8 cellular contexts compared by ENCODE assay signal in the genomic region with DNA sequence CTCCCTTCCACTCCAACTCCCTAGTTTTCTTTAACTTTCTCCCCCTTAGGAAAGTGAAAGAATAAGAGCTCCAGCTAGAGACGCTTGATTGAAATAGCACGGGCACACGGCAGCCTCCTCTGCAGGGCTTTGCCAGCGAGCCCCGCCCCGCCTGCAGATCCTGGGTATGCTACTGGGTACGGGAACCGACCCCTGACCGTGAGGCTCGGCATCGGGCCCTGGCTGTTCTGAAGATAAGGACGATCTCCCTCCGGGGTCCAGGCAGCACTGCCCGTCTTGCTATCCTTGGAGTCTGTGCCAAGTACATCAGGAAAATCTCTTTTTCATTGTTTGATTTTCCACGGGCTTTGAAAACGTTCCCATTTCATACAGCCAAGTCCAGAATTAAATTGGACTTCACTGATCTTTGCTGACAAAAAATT.
DNase-seq lines count a peak whose midpoint lies in the region; ATAC-seq, FAIRE-seq and TF ChIP-seq lines count a peak whose summit lies in the region.

No MANE protein-coding gene starts in this region.

- H3K27me3 Mint-ChIP-seq in dendritic cell treated with granulocyte-macrophage colony-stimulating factor and Interleukin-4, amounts not matched to agents 40 ng/mL and 50 ng/mL, for 4 days: peaks cover 35% of the 10 kb centered on the region

- BruUV-seq in HepG2 (replicated peaks; lab: Mats Ljungman, UMichigan): no TSS peak

- peak; percentile 85 for ATAC-seq in HepG2
- no peak for ATAC-seq in GM21786 (IDR thresholded peaks at IDR 0.05; ENCODE audit: unreplicated experiment)

- H3K9ac ChIP-seq in HepG2 (ENCODE audit: insufficient read depth, low read depth, low read length): no peak overlapping the region

- H3K79me2 ChIP-seq in HepG2 (ENCODE audit: insufficient read depth, low read length): no peaks in the 10 kb centered on the region

- H3K4me1 ChIP-seq in HepG2 (ENCODE audit: insufficient read depth, low read length): peaks cover 10% of the 10 kb centered on the region

- intact Hi-C loops in dendritic cell treated with granulocyte-macrophage colony-stimulating factor and Interleukin-4, amounts not matched to agents 40 ng/mL and 50 ng/mL, for 4 days (cut with micrococcal nuclease): loop anchor here (10.0 kb wide), 1 partner anchor 591 kb away; no protein-coding TSS in a partner anchor
- intact Hi-C loops in HepG2 (cut with micrococcal nuclease; ENCODE audit: unreplicated experiment): loop anchor here (1.0 kb wide), 2 partner anchors 413 to 426 kb away; no protein-coding TSS in a partner anchor

- H3K27me3 ChIP-seq in HepG2 (ENCODE audit: control insufficient read depth in 1 of 2, insufficient read depth in 2 of 2, low read length in 2 of 2): peaks cover 0 to 19% of the 10 kb centered on the region in 2 experiments; a peak in 3 of 5 replicates

- TF ChIP-seq POLR2A in HepG2 (IDR thresholded peaks at IDR 0.05; ENCODE audit: insufficient read depth in 1 of 2, low read depth in 2 of 2, low read length in 2 of 2): no peak

- no peaks in the 10 kb centered on the region for H3K36me3 Mint-ChIP-seq in dendritic cell treated with granulocyte-macrophage colony-stimulating factor and Interleukin-4, amounts not matched to agents 40 ng/mL and 50 ng/mL, for 4 days (ENCODE audit: low read depth)

- CTCF ChIA-PET in HepG2 (lab: Yijun Ruan, JAX; ENCODE audit: low intra/inter-chr PET ratio, low total read pairs): interaction anchor here (1.6 to 2.3 kb wide), 2 partner anchors 413 to 427 kb away, joined by 13 to 16 read pairs; no protein-coding TSS in a partner anchor
- CTCF ChIA-PET in GM10248 (lab: Yijun Ruan, JAX): interaction anchor here (0.8 to 4.0 kb wide), 40 partner anchors 8 to 1233 kb away, joined by 3 to 34 read pairs (median 5); no protein-coding TSS in a partner anchor

- H3K4me3 Mint-ChIP-seq in dendritic cell treated with granulocyte-macrophage colony-stimulating factor and Interleukin-4, amounts not matched to agents 40 ng/mL and 50 ng/mL, for 4 days: peak overlapping the region; percentile 52

- in situ Hi-C loops in HepG2 (cut with HindIII; ENCODE audit: extremely low pct_ligation_motif_present, low pct_unique_long_range_greater_than_20kb): loop anchor here (5.0 kb wide), 1 partner anchor 426 kb away; the partner anchor contains the start of gene HOXD8

- H3K9me3 ChIP-seq in HepG2 (ENCODE audit: low read length): no peaks in the 10 kb centered on the region

- DNase-seq in EH (ENCODE audit: low read depth) (peak; percentile 43), NCI-H146 (lab: John Stamatoyannopoulos, UW) (peak; percentile 61), HepG2 (ENCODE audit: low spot score) (no peak), GM10248 (ENCODE audit: extremely low spot score) (no peak)
- peak; percentile 45 for DNase-seq in stimulated activated CD4-positive, alpha-beta T cell treated with anti-CD3 and anti-CD28 coated beads, Interleukin-4, amount 100 ng/mL, for 1 hour

- no peaks in the 10 kb centered on the region for H3K9me3 Mint-ChIP-seq in dendritic cell treated with granulocyte-macrophage colony-stimulating factor and Interleukin-4, amounts not matched to agents 40 ng/mL and 50 ng/mL, for 4 days

- no peak overlapping the region for H2AFZ ChIP-seq in HepG2 (ENCODE audit: low read length)

- POLR2A ChIA-PET in HepG2 (lab: Yijun Ruan, JAX) (no interaction called here), GM10248 (lab: Yijun Ruan, JAX) (no interaction called here)

- peak overlapping the region; percentile 75 for H3K4me2 ChIP-seq in HepG2 (ENCODE audit: low read depth, low read length)

- peaks cover 13% of the 10 kb centered on the region for H3K4me1 Mint-ChIP-seq in dendritic cell treated with granulocyte-macrophage colony-stimulating factor and Interleukin-4, amounts not matched to agents 40 ng/mL and 50 ng/mL, for 4 days (ENCODE audit: low read depth)

- H3K27ac ChIP-seq in VCaP (peak overlapping the region; percentile 71), HepG2 (ENCODE audit: extremely low read length, insufficient read depth, low read length) (no peak overlapping the region)

- no peaks in the 10 kb centered on the region for H4K20me1 ChIP-seq in HepG2 (ENCODE audit: insufficient read depth, low read length)

- no peaks in the 10 kb centered on the region for H3K36me3 ChIP-seq in HepG2 (replicated peaks in 1 of 2; ENCODE audit: control insufficient read depth in 1 of 2, insufficient read depth in 2 of 2, low read length in 2 of 2)

- TF ChIP-seq CTCF in VCaP (conservative IDR thresholded peaks at IDR 0.05) (peak; percentile 35; the same call in 1 of the 2 replicates), HepG2 (CRISPR knock-in tag; IDR thresholded peaks at IDR 0.05) (no peak), GM10248 (IDR thresholded peaks at IDR 0.05; ENCODE audit: control extremely low read depth, extremely low read depth, low read depth, missing control alignments) (no peak)

- WGBS in HepG2 (ENCODE audit: low lambda C conversion rate): 5% methylated on average over 16 of the region's 16 CpGs

- TF ChIP-seq EP300 in HepG2 (IDR thresholded peaks at IDR 0.05; ENCODE audit: low read depth in 2 of 2, low read length in 2 of 2) (no peak), HepG2 (CRISPR knock-in tag; IDR thresholded peaks at IDR 0.05; ENCODE audit: borderline replicate concordance) (no peak)

- no peak overlapping the region for H3K27ac Mint-ChIP-seq in dendritic cell treated with granulocyte-macrophage colony-stimulating factor and Interleukin-4, amounts not matched to agents 40 ng/mL and 50 ng/mL, for 4 days

- no peak for TF ChIP-seq RAD21 in HepG2 (CRISPR knock-in tag; IDR thresholded peaks at IDR 0.05)

- no peak for FAIRE-seq in HepG2 (lab: Jason Lieb, UNC)

- peak overlapping the region in 2 of 3 experiments; percentile 38 to 39; a peak in 3 of 6 replicates for H3K4me3 ChIP-seq in HepG2 (replicated peaks in 1 of 3; ENCODE audit: insufficient read depth in 1 of 3, low read depth in 2 of 3, low read length in 3 of 3)

TF ChIP-seq in HepG2, 621 proteins besides CTCF, POLR2A, EP300 and RAD21:
- TF ChIP-seq ZNF264 (CRISPR knock-in tag; IDR thresholded peaks at IDR 0.05) (no peak), ZNF136 (CRISPR knock-in tag; IDR thresholded peaks at IDR 0.05; ENCODE audit: low read depth) (no peak), PHF21A (CRISPR knock-in tag; IDR thresholded peaks at IDR 0.05) (0 out of 2 replicates have a peak, but pooled peaks have one; percentile 17), ZNF550 (CRISPR knock-in tag; IDR thresholded peaks at IDR 0.05; ENCODE audit: borderline replicate concordance) (no peak), ZNF776 (CRISPR knock-in tag; IDR thresholded peaks at IDR 0.05) (no peak), SNAPC2 (CRISPR knock-in tag; IDR thresholded peaks at IDR 0.05) (0 out of 2 replicates have a peak, but pooled peaks have one; percentile 1)

Comparison
In these comparisons a context has a peak if more than half of its experiments do, and no peak if none do; other contexts are left out.
1. DNase-seq: peak in EH (single experiment), NCI-H146 (single experiment) and stimulated activated CD4-positive, alpha-beta T cell treated with anti-CD3 and anti-CD28 coated beads, Interleukin-4, amount 100 ng/mL, for 1 hour (single experiment); none in HepG2 (single experiment) and GM10248 (single experiment).